8 cellular contexts compared by ENCODE assay signal in genomic region chr1:41661428-41662060, GRCh38.
DNase-seq lines count a peak whose midpoint lies in the region; ATAC-seq and TF ChIP-seq lines count a peak whose summit lies in the region.

No MANE protein-coding gene starts in this region.

- peaks cover 0 to 2% (median 0%) of the 10 kb centered on the region in 5 experiments for H3K9me3 Mint-ChIP-seq in brain

- H3K4me3 ChIP-seq in lower lobe of right lung: peak overlapping the region; percentile 65
- peak overlapping the region; percentile 75 for H3K4me3 ChIP-seq in thoracic aorta

- H3K36me3 Mint-ChIP-seq in brain: no peaks in the 10 kb centered on the region

- TF ChIP-seq CTCF in brain (conservative IDR thresholded peaks at IDR 0.05) (no peak), lower lobe of right lung (IDR thresholded peaks at IDR 0.05) (no peak), thoracic aorta (IDR thresholded peaks at IDR 0.05) (no peak)

- peak; percentile 1 for ATAC-seq in GM21737 (IDR thresholded peaks at IDR 0.05; ENCODE audit: unreplicated experiment)
- peak; percentile 1 to 16 for ATAC-seq in lower lobe of right lung
- no peak for ATAC-seq in thoracic aorta (ENCODE audit: insufficient number of reproducible peaks, low FRiP score, low read depth)
- no peak for ATAC-seq in HG03571 (IDR thresholded peaks at IDR 0.05; ENCODE audit: unreplicated experiment)

- peaks cover 38% of the 10 kb centered on the region for H3K4me1 ChIP-seq in lower lobe of right lung
- peaks cover 12 to 24% of the 10 kb centered on the region in 2 donors for H3K4me1 ChIP-seq in thoracic aorta (ENCODE audit: control insufficient read depth in 1 of 2, low read depth in 2 of 2)

- no peaks in the 10 kb centered on the region for H3K9me3 ChIP-seq in lower lobe of right lung
- H3K9me3 ChIP-seq in thoracic aorta: no peaks in the 10 kb centered on the region

- intact Hi-C loops in lower lobe of right lung (cut with DNase I): no loop called here

- H3K36me3 ChIP-seq in lower lobe of right lung: no peaks in the 10 kb centered on the region
- H3K36me3 ChIP-seq in thoracic aorta: no peaks in the 10 kb centered on the region

- peak overlapping the region; percentile 86 to 92 (median 88) for H3K4me3 Mint-ChIP-seq in brain

- H3K27me3 ChIP-seq in lower lobe of right lung (ENCODE audit: low read depth): no peaks in the 10 kb centered on the region
- H3K27me3 ChIP-seq in thoracic aorta (replicated peaks; ENCODE audit: insufficient read depth): no peaks in the 10 kb centered on the region

- H3K27me3 Mint-ChIP-seq in brain: peaks cover 26% of the 10 kb centered on the region

- peak overlapping the region in 3 of 5 experiments; percentile 71 to 96 (median 82) for H3K27ac Mint-ChIP-seq in brain

- H3K4me1 Mint-ChIP-seq in brain: peaks cover 65% of the 10 kb centered on the region

- H3K27ac ChIP-seq in lower lobe of right lung (peak overlapping the region; percentile 53), thoracic aorta (no peak overlapping the region)

- DNase-seq in DMS53 (lab: John Stamatoyannopoulos, UW) (peak; percentile 51), NCI-H2171 (lab: John Stamatoyannopoulos, UW) (peak; percentile 30), lower lobe of right lung (peak; percentile 60), thoracic aorta (ENCODE audit: low spot score) (no peak), DMS114 treated with DMSO at 0.1 percent for 48 hours (lab: John Stamatoyannopoulos, UW; ENCODE audit: unreplicated experiment) (no peak)

Comparison
In these comparisons a context has a peak if more than half of its experiments do, and no peak if none do; other contexts are left out.
1. DNase-seq: peak in DMS53 (single experiment), NCI-H2171 (single experiment) and lower lobe of right lung (single experiment); none in thoracic aorta (single experiment) and DMS114 treated with DMSO at 0.1 percent for 48 hours (single experiment).
2. ATAC-seq: peak in GM21737 (single experiment) and lower lobe of right lung (2 of 2); none in thoracic aorta (single experiment) and HG03571 (single experiment).